ENCODE assay signal across 8 cellular contexts in the genomic region with DNA sequence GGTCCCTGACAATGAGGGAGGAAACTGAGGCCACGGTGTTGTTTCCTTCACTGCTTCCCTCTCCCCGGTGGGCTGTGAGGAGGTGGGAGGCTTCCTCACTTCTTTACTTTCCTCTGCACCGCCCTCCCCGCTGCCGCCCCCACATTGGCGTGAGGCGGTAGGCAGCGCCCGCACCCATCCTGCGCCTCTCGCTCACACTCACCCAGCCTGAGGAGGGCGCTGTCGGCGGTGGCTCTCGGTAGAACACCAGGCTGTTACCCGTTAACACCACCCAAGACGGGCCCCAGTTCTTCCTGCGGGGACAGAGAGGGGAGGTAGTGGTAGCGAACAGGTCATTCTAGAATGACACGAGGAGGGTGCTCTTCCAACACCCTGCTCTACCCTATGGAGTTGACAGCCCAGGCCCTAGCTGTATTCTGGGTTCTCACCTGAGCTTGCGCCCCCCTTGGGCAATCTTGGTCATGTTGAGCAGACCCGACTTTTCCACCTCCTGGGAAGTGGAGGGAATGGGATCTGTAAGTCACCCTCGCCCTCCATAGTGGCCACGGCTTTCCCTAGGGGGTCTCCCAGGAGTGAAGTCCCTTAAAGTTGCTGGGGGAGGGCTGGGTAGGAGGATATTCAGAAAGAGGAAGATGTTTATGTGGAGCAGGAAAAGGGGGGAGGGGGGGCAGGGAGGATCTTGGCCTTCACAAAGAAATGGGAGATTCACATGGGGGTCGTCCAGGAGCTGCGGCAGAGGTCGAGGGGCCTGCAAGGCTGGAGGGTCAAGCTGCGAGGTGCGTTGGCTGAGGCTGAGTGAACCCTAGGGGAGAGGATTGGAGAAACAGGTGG.
DNase-seq lines count a peak whose midpoint lies in the region; ATAC-seq lines count a peak whose summit lies in the region.

No MANE protein-coding gene starts in this region.

- peaks cover 57% of the 10 kb centered on the region for H3K27me3 ChIP-seq in NT2/D1 (ENCODE audit: insufficient read depth, insufficient read length)

- peaks cover 8% of the 10 kb centered on the region for H3K36me3 Mint-ChIP-seq in activated naive CD8-positive, alpha-beta T cell

- peaks cover 83% of the 10 kb centered on the region for H3K4me1 Mint-ChIP-seq in activated naive CD8-positive, alpha-beta T cell (ENCODE audit: low read depth)

- no peak for DNase-seq in NT2/D1 (ENCODE audit: low read depth, low spot score)
- peak; percentile 44 for DNase-seq in left kidney (ENCODE audit: low read depth, low spot score)
- peak; percentile 72 to 75 for DNase-seq in stimulated activated CD8-positive, alpha-beta memory T cell treated with anti-CD3 and anti-CD28 coated beads, Interleukin-15, amount 100 ng/mL, for 48 hours (ENCODE audit: low read depth in 2 of 2)
- DNase-seq in NCI-H1048 (lab: John Stamatoyannopoulos, UW): no peak

- peak overlapping the region; percentile 100 for H3K27ac Mint-ChIP-seq in activated naive CD8-positive, alpha-beta T cell

- peak overlapping the region; percentile 79 for H3K9ac ChIP-seq in NT2/D1 (ENCODE audit: insufficient read length, low read depth)

- H3K4me3 Mint-ChIP-seq in activated naive CD8-positive, alpha-beta T cell: peak overlapping the region; percentile 95

- H3K9me3 Mint-ChIP-seq in activated naive CD8-positive, alpha-beta T cell (ENCODE audit: low read depth): no peaks in the 10 kb centered on the region

- peak overlapping the region; percentile 40 for H3K4me3 ChIP-seq in NT2/D1 (ENCODE audit: insufficient read length, low read depth)

- H3K9me3 ChIP-seq in NT2/D1 (ENCODE audit: insufficient read depth, low read length): no peaks in the 10 kb centered on the region

- ATAC-seq in GM19395 (IDR thresholded peaks at IDR 0.05; ENCODE audit: unreplicated experiment) (peak; percentile 43), GM21423 (IDR thresholded peaks at IDR 0.05; ENCODE audit: unreplicated experiment) (no peak), GM18519 (IDR thresholded peaks at IDR 0.05; ENCODE audit: low FRiP score, unreplicated experiment) (no peak)

- H3K4me1 ChIP-seq in NT2/D1 (ENCODE audit: insufficient read depth, insufficient read length): peaks cover 10% of the 10 kb centered on the region

- H3K36me3 ChIP-seq in NT2/D1 (ENCODE audit: insufficient read depth, insufficient read length, low read length): no peaks in the 10 kb centered on the region

- H3K27me3 Mint-ChIP-seq in activated naive CD8-positive, alpha-beta T cell: no peaks in the 10 kb centered on the region

Comparison
In these comparisons a context has a peak if more than half of its experiments do, and no peak if none do; other contexts are left out.
1. DNase-seq: peak in left kidney (single experiment) and stimulated activated CD8-positive, alpha-beta memory T cell treated with anti-CD3 and anti-CD28 coated beads, Interleukin-15, amount 100 ng/mL, for 48 hours (2 of 2); none in NT2/D1 (single experiment) and NCI-H1048 (single experiment).